In the genomic region with DNA sequence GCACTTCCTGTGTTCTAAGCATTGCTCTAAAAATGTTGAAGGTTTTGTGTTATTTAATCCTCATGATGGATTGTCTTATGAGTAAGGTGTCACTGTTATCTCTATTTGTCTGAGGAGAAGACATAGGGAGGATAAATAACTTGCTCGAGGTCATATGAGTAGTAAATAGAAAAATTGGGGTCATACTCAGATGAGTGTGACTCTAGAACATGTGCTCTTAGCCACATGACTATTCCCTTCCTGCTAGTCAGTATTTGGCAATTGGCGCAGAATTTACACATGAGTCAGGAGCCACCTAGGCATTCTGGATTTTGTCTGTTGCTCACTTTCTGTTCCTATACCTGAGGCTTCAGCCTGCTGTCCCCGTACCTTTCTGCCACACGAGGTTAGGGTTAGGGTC, we compare ENCODE assay signal across 19 cellular contexts.
DNase-seq lines count a peak whose midpoint lies in the region; ATAC-seq, FAIRE-seq and TF ChIP-seq lines count a peak whose summit lies in the region.
"Had no signal": no experiment of that assay in that cellular context is flagged by ENCODE, and none has a peak within 500 bp of the region (broad histone marks: within the 10 kb centered on the region; RNA-seq: fewer than 3 reads in every experiment).

No MANE protein-coding gene starts in this region.

- H3K27ac Mint-ChIP-seq in GM23338, result no peak overlapping the region
- H3K27ac Mint-ChIP-seq: H9 had no signal

- H3F3A ChIP-seq in GM23248 (ENCODE audit: insufficient read depth) (no peaks in the 10 kb centered on the region), GM23338 (replicated peaks; ENCODE audit: low read depth) (no peaks in the 10 kb centered on the region)

- FAIRE-seq in urothelium cell line (lab: Jason Lieb, UNC), result no peak
- FAIRE-seq: A204.1, HTR-8/SVneo, K562 had no signal

- H3K79me2 ChIP-seq in GM23248 (ENCODE audit: insufficient read depth), result no peaks in the 10 kb centered on the region
- no peaks in the 10 kb centered on the region for H3K79me2 ChIP-seq in GM23338 (replicated peaks; ENCODE audit: insufficient read depth)

- DNase-seq in GM23248 (peak; percentile 27), RPMI7951 (ENCODE audit: low read depth) (peak; percentile 4), epithelial cell of esophagus (ENCODE audit: low read depth) (peak; percentile 81), iris pigment epithelial cell (ENCODE audit: low read depth) (peak; percentile 5), GM23338 (ENCODE audit: low spot score) (no peak), NCI-H82 treated with DMSO at 0.1 percent for 48 hours (lab: John Stamatoyannopoulos, UW; ENCODE audit: unreplicated experiment) (no peak), urothelium cell line (ENCODE audit: low spot score) (no peak)
- DNase-seq: C1 segment of cervical spinal cord, EL, H9, NCI-H1092, NCI-H1694, NCI-H446, NCI-H748 treated with DMSO at 0.1 percent for 48 hours, SHP77 treated with DMSO at 0.1 percent for 48 hours had no signal

- H3K27me3 ChIP-seq in GM23248 (replicated peaks; ENCODE audit: insufficient read depth) (no peaks in the 10 kb centered on the region), GM23338 (ENCODE audit: insufficient read depth) (no peaks in the 10 kb centered on the region)

- no peaks in the 10 kb centered on the region for H4K20me1 ChIP-seq in GM23248 (ENCODE audit: insufficient read depth)
- no peaks in the 10 kb centered on the region for H4K20me1 ChIP-seq in GM23338 (replicated peaks; ENCODE audit: insufficient read depth)

- no peak overlapping the region for H3K4me3 Mint-ChIP-seq in GM23338
- H3K4me3 Mint-ChIP-seq: H9 had no signal

- ATAC-seq in GM23338, result no peak
- ATAC-seq in GM21529 (IDR thresholded peaks at IDR 0.05; ENCODE audit: unreplicated experiment), result no peak
- ATAC-seq: K562 had no signal

- no peaks in the 10 kb centered on the region for H3K36me3 Mint-ChIP-seq in GM23338 (ENCODE audit: low read depth)

- peaks cover 2% of the 10 kb centered on the region for H3K27me3 Mint-ChIP-seq in GM23338 (ENCODE audit: insufficient read depth, low read depth, poor library complexity)

- H3K4me2 ChIP-seq in GM23248 (ENCODE audit: unreplicated experiment), result no peak overlapping the region
- no peak overlapping the region for H3K4me2 ChIP-seq in GM23338

- H3K9ac ChIP-seq in GM23248, result no peak overlapping the region

- H3K9me2 ChIP-seq in GM23248 (ENCODE audit: insufficient read depth), result no peaks in the 10 kb centered on the region
- peaks cover 8% of the 10 kb centered on the region for H3K9me2 ChIP-seq in GM23338 (ENCODE audit: insufficient read depth)

- H3K4me1 ChIP-seq in GM23248 (ENCODE audit: insufficient read depth), result peaks cover 4% of the 10 kb centered on the region; the same call in 1 of the 2 replicates
- H3K4me1 ChIP-seq in GM23338 (ENCODE audit: insufficient read depth), result no peaks in the 10 kb centered on the region

- WGBS in GM23248 (ENCODE audit: low coverage in 1 of 2, low lambda C conversion rate in 2 of 2, missing lambda C conversion rate in 2 of 2), 2 experiments, result 84 to 87% methylated on average over 4 of the region's 4 CpGs

- H3K4me1 Mint-ChIP-seq in GM23338, result peaks cover 7% of the 10 kb centered on the region; the same call in 2 of the 3 replicates

- H3K4me3 ChIP-seq in GM23248, result no peak overlapping the region
- H3K4me3 ChIP-seq in epithelial cell of esophagus (ENCODE audit: low read length), result no peak overlapping the region
- H3K4me3 ChIP-seq in GM23338, result no peak overlapping the region
- H3K4me3 ChIP-seq: K562 had no signal

- no peaks in the 10 kb centered on the region for H3K9me3 ChIP-seq in GM23248 (ENCODE audit: low read depth)

- no peak for TF ChIP-seq CTCF in epithelial cell of esophagus (IDR thresholded peaks at IDR 0.05; ENCODE audit: insufficient read depth, low read depth, low read length, missing control alignments)
- TF ChIP-seq CTCF in GM23338 (conservative IDR thresholded peaks at IDR 0.05; ENCODE audit: low read depth in 2 of 2), result no peak

- no peak overlapping the region for H2AFZ ChIP-seq in GM23248
- H2AFZ ChIP-seq in GM23338, result no peak overlapping the region

- no peak overlapping the region for H3K27ac ChIP-seq in GM23248
- H3K27ac ChIP-seq in GM23338 (ENCODE audit: low read depth), result no peak overlapping the region

- in situ Hi-C loops in GM23248 (cut with MboI), result no loop called here

- no peaks in the 10 kb centered on the region for H3K9me3 Mint-ChIP-seq in GM23338
- H3K9me3 Mint-ChIP-seq: H9 had no signal

- no peaks in the 10 kb centered on the region for H3K36me3 ChIP-seq in GM23248 (ENCODE audit: low read depth)
- no peaks in the 10 kb centered on the region for H3K36me3 ChIP-seq in GM23338 (ENCODE audit: insufficient read depth)

TF ChIP-seq in GM23338, 12 proteins besides CTCF, POLR2A, EP300 and RAD21 (continues in another document):
- no peak for TF ChIP-seq NANOG (IDR thresholded peaks at IDR 0.05; ENCODE audit: borderline replicate concordance)
- no peak for TF ChIP-seq EZH2 (IDR thresholded peaks at IDR 0.05; ENCODE audit: low read depth, unreplicated experiment)
- TF ChIP-seq, protein P1, sequence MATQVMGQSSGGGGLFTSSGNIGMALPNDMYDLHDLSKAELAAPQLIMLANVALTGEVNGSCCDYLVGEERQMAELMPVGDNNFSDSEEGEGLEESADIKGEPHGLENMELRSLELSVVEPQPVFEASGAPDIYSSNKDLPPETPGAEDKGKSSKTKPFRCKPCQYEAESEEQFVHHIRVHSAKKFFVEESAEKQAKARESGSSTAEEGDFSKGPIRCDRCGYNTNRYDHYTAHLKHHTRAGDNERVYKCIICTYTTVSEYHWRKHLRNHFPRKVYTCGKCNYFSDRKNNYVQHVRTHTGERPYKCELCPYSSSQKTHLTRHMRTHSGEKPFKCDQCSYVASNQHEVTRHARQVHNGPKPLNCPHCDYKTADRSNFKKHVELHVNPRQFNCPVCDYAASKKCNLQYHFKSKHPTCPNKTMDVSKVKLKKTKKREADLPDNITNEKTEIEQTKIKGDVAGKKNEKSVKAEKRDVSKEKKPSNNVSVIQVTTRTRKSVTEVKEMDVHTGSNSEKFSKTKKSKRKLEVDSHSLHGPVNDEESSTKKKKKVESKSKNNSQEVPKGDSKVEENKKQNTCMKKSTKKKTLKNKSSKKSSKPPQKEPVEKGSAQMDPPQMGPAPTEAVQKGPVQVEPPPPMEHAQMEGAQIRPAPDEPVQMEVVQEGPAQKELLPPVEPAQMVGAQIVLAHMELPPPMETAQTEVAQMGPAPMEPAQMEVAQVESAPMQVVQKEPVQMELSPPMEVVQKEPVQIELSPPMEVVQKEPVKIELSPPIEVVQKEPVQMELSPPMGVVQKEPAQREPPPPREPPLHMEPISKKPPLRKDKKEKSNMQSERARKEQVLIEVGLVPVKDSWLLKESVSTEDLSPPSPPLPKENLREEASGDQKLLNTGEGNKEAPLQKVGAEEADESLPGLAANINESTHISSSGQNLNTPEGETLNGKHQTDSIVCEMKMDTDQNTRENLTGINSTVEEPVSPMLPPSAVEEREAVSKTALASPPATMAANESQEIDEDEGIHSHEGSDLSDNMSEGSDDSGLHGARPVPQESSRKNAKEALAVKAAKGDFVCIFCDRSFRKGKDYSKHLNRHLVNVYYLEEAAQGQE (IDR thresholded peaks at IDR 0.05; ENCODE audit: unreplicated experiment), result no peak
- TF ChIP-seq ZNF331 (CRISPR knock-in tag; IDR thresholded peaks at IDR 0.05; ENCODE audit: low read depth), result no peak
- TF ChIP-seq CREB1 (CRISPR knock-in tag; IDR thresholded peaks at IDR 0.05; ENCODE audit: low read depth), result no peak
- TF ChIP-seq POLR2AphosphoS5 (IDR thresholded peaks at IDR 0.05; ENCODE audit: low read depth), result no peak
- no peak for TF ChIP-seq ZNF114 (CRISPR knock-in tag; IDR thresholded peaks at IDR 0.05)

Comparison
In these comparisons a context has a peak if more than half of its experiments do, and no peak if none do; other contexts are left out.
1. DNase-seq: peak in GM23248 (single experiment), RPMI7951 (single experiment), epithelial cell of esophagus (single experiment) and iris pigment epithelial cell (single experiment); none in GM23338 (single experiment), NCI-H82 treated with DMSO at 0.1 percent for 48 hours (single experiment) and urothelium cell line (single experiment).